2 cellular contexts compared by ENCODE assay signal in genomic region chr12:130953783-130954543, GRCh38.
TF ChIP-seq lines count a peak whose summit lies in the region.

ADGRD1 (plus strand) TSS chr12:130953907; CDS start chr12:130954466, 559 bp downstream.

TF ChIP-seq in K562, 482 proteins besides CTCF, POLR2A, EP300 and RAD21 (continues in another document):
- peak; percentile 54 for TF ChIP-seq SMAD4 (CRISPR knock-in tag; conservative IDR thresholded peaks at IDR 0.05)
- TF ChIP-seq TGIF2 (CRISPR knock-in tag; IDR thresholded peaks at IDR 0.05), result no peak
- TF ChIP-seq BRD4 (IDR thresholded peaks at IDR 0.05), result 0 out of 2 replicates have a peak, but pooled peaks have one; percentile 47
- no peak for TF ChIP-seq OTX1 (CRISPR knock-in tag; IDR thresholded peaks at IDR 0.05)
- TF ChIP-seq ZNF217 (CRISPR knock-in tag; IDR thresholded peaks at IDR 0.05), result no peak
- TF ChIP-seq MEF2A (IDR thresholded peaks at IDR 0.05; ENCODE audit: control insufficient read depth, low read depth, low read length), result peak; percentile 91
- no peak for TF ChIP-seq KDM2B (CRISPR knock-in tag; IDR thresholded peaks at IDR 0.05)
- TF ChIP-seq NKRF (IDR thresholded peaks at IDR 0.05; ENCODE audit: borderline replicate concordance), result no peak
- no peak for TF ChIP-seq NEUROD1 (IDR thresholded peaks at IDR 0.05; ENCODE audit: borderline replicate concordance, low read depth, low read length, partially characterized antibody)
- TF ChIP-seq PHB2 (IDR thresholded peaks at IDR 0.05; ENCODE audit: low read depth), result no peak
- no peak for TF ChIP-seq SNIP1 (IDR thresholded peaks at IDR 0.05; ENCODE audit: low read depth)
- no peak for TF ChIP-seq FOXM1 (IDR thresholded peaks at IDR 0.05; ENCODE audit: low read depth)
- TF ChIP-seq FOXM1 (CRISPR knock-in tag; IDR thresholded peaks at IDR 0.05; ENCODE audit: low read depth), result no peak
- TF ChIP-seq ZFP36 (IDR thresholded peaks at IDR 0.05; ENCODE audit: low read depth, low read length, partially characterized antibody), result no peak
- no peak for TF ChIP-seq CREB5 (CRISPR knock-in tag; IDR thresholded peaks at IDR 0.05)
- TF ChIP-seq NFE2L1 (tag; IDR thresholded peaks at IDR 0.05; ENCODE audit: borderline replicate concordance, low read depth), result no peak
- peak; percentile 43; the same call in 1 of the 2 replicates for TF ChIP-seq ATF7 (IDR thresholded peaks at IDR 0.05)
- no peak for TF ChIP-seq U2AF1 (optimal IDR thresholded peaks at IDR 0.05; ENCODE audit: low read depth, low read length)
- no peak for TF ChIP-seq ZNF140 (CRISPR knock-in tag; IDR thresholded peaks at IDR 0.05)
- no peak for TF ChIP-seq RBM39 (optimal IDR thresholded peaks at IDR 0.05; ENCODE audit: low read depth, low read length)
- 0 out of 2 replicates have a peak, but pooled peaks have one; percentile 26 for TF ChIP-seq POLR2G (IDR thresholded peaks at IDR 0.05; ENCODE audit: low read depth, low read length)
- no peak for TF ChIP-seq ILK (tag; IDR thresholded peaks at IDR 0.05; ENCODE audit: borderline replicate concordance, low read depth)
- 0 out of 2 replicates have a peak, but pooled peaks have one; percentile 13 for TF ChIP-seq CTBP1 (IDR thresholded peaks at IDR 0.05; ENCODE audit: borderline replicate concordance)
- TF ChIP-seq ZNF445 (CRISPR knock-in tag; IDR thresholded peaks at IDR 0.05; ENCODE audit: low read depth), result no peak
- no peak for TF ChIP-seq HNRNPLL (IDR thresholded peaks at IDR 0.05; ENCODE audit: low read depth, low read length, poor library complexity, severe bottlenecking)
- no peak for TF ChIP-seq RBM15 (IDR thresholded peaks at IDR 0.05; ENCODE audit: insufficient read depth, low read length)
- TF ChIP-seq KAT2B (IDR thresholded peaks at IDR 0.05; ENCODE audit: low read depth, low read length), result no peak
- no peak for TF ChIP-seq ZNF639 (CRISPR knock-in tag; conservative IDR thresholded peaks at IDR 0.05 in 1 of 2, IDR thresholded peaks at IDR 0.05 in 1 of 2)
- no peak for TF ChIP-seq ZBTB1 (CRISPR knock-in tag; IDR thresholded peaks at IDR 0.05; ENCODE audit: borderline replicate concordance, low read depth)

TF ChIP-seq in HepG2, 621 proteins besides CTCF, POLR2A, EP300 and RAD21 (continues in another document):
- 0 out of 2 replicates have a peak, but pooled peaks have one; percentile 26 for TF ChIP-seq RARA (CRISPR knock-in tag; IDR thresholded peaks at IDR 0.05)
- TF ChIP-seq SOX6 (IDR thresholded peaks at IDR 0.05), result no peak
- TF ChIP-seq SOX6 (CRISPR knock-in tag; IDR thresholded peaks at IDR 0.05), result 0 out of 2 replicates have a peak, but pooled peaks have one; percentile 15
- no peak for TF ChIP-seq CCDC6 (CRISPR knock-in tag; IDR thresholded peaks at IDR 0.05)
- TF ChIP-seq MEF2D (CRISPR knock-in tag; IDR thresholded peaks at IDR 0.05), result peak; percentile 84; the same call in 1 of the 2 replicates
- TF ChIP-seq PAXIP1 (CRISPR knock-in tag; conservative IDR thresholded peaks at IDR 0.05), result peak; percentile 24; the same call in 1 of the 2 replicates
- TF ChIP-seq SP5 (CRISPR knock-in tag; IDR thresholded peaks at IDR 0.05; ENCODE audit: borderline replicate concordance, low read depth), result no peak
- TF ChIP-seq ZNF615 (CRISPR knock-in tag; IDR thresholded peaks at IDR 0.05; ENCODE audit: borderline replicate concordance), result no peak
- TF ChIP-seq CC2D1A (CRISPR knock-in tag; IDR thresholded peaks at IDR 0.05), result no peak
- TF ChIP-seq ZNF710 (CRISPR knock-in tag; IDR thresholded peaks at IDR 0.05; ENCODE audit: borderline replicate concordance), result 0 out of 2 replicates have a peak, but pooled peaks have one; percentile 40
- no peak for TF ChIP-seq ZNF318 (CRISPR knock-in tag; IDR thresholded peaks at IDR 0.05)
- TF ChIP-seq POLR2AphosphoS5 (IDR thresholded peaks at IDR 0.05; ENCODE audit: low read depth, low read length), result peak; percentile 38; the same call in 1 of the 2 replicates
- TF ChIP-seq ZNF687 (CRISPR knock-in tag; IDR thresholded peaks at IDR 0.05), result peak; percentile 67
- no peak for TF ChIP-seq ZNF446 (CRISPR knock-in tag; IDR thresholded peaks at IDR 0.05)
- no peak for TF ChIP-seq HMG20B (CRISPR knock-in tag; conservative IDR thresholded peaks at IDR 0.05)
- TF ChIP-seq ZNF503 (CRISPR knock-in tag; IDR thresholded peaks at IDR 0.05), result no peak
- peak; percentile 22; the same call in 1 of the 2 replicates for TF ChIP-seq ZGPAT (CRISPR knock-in tag; IDR thresholded peaks at IDR 0.05)
- no peak for TF ChIP-seq ZNF747 (CRISPR knock-in tag; IDR thresholded peaks at IDR 0.05; ENCODE audit: borderline replicate concordance)
